20 cellular contexts compared by ENCODE assay signal in the genomic region with DNA sequence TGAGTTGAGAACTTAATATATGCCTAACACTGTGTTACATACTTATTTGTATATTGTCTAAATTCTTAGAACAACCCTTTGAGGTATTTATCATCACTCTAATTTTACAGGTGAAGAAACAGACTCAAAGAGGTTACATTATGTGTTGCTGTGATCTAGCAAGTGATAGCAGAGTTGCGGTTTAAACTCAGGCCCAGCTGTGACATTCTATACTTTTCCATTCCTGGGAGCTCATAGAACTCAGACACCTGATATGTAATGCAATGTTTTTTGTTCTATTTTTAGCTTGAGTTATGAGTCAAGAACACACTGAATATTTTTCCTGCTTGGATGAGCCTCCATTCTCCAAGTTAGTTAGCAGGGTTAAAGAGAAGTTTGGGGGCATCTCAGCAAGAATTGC.
DNase-seq lines count a peak whose midpoint lies in the region; ATAC-seq and TF ChIP-seq lines count a peak whose summit lies in the region.
"Had no signal": no experiment of that assay in that cellular context is flagged by ENCODE, and none has a peak within 500 bp of the region (broad histone marks: within the 10 kb centered on the region; RNA-seq: fewer than 3 reads in every experiment).

No MANE protein-coding gene starts in this region.

- no peaks in the 10 kb centered on the region for H3K9me3 Mint-ChIP-seq in CD4-positive, alpha-beta T cell

- H3K36me3 Mint-ChIP-seq in CD4-positive, alpha-beta T cell (ENCODE audit: low read depth) = no peaks in the 10 kb centered on the region
- H3K36me3 Mint-ChIP-seq: mesothelial cell of epicardium had no signal

- DNase-seq in COLO668 (lab: John Stamatoyannopoulos, UW; ENCODE audit: unreplicated experiment) = peak; percentile 45
- peak; percentile 32 for DNase-seq in HT1080 (ENCODE audit: low read depth)
- DNase-seq in kidney tubule cell (ENCODE audit: low spot score) = peak; percentile 44
- DNase-seq in CD4-positive, alpha-beta T cell = no peak
- no peak for DNase-seq in epidermal melanocyte (ENCODE audit: insufficient read length, low spot score)
- no peak for DNase-seq in foreskin melanocyte
- DNase-seq: activated CD4-positive, alpha-beta T cell treated with anti-CD3 and anti-CD28 coated beads for 1 hour; AML-193; NCI-H1694 treated with DMSO at 0.1 percent for 48 hours; NK-92 treated with Interleukin-12 subunit alpha and Interleukin-12 subunit beta, amount 100 ng/mL, for 24 hours; nucleus accumbens; sigmoid colon; stimulated activated CD4-positive, alpha-beta T cell treated with anti-CD3 and anti-CD28 coated beads, Interleukin-4, amount 100 ng/mL, for 24 hours; stimulated activated CD8-positive, alpha-beta memory T cell treated with anti-CD3 and anti-CD28 coated beads, Interleukin-4, amount 100 ng/mL, for 48 hours; testis had no signal

- no peak overlapping the region for H3K27ac Mint-ChIP-seq in CD4-positive, alpha-beta T cell

- intact Hi-C loops in CD4-positive, alpha-beta T cell (cut with DNase I, micrococcal nuclease) = no loop called here

- POLR2A ChIA-PET in CD4-positive, alpha-beta T cell (lab: Charles Lee) = no interaction called here

- no peaks in the 10 kb centered on the region for H3K9me3 ChIP-seq in CD4-positive, alpha-beta T cell (ENCODE audit: control insufficient read depth, low read length)
- H3K9me3 ChIP-seq: HAP-1, sigmoid colon, testis had no signal

- no peak overlapping the region for H3K4me3 Mint-ChIP-seq in CD4-positive, alpha-beta T cell
- H3K4me3 Mint-ChIP-seq: mesothelial cell of epicardium had no signal

- no peaks in the 10 kb centered on the region for H3K4me1 Mint-ChIP-seq in CD4-positive, alpha-beta T cell (ENCODE audit: low read depth)

- CTCF ChIA-PET in CD4-positive, alpha-beta T cell (lab: Charles Lee) = no interaction called here

- peaks cover 5% of the 10 kb centered on the region for H3K27me3 ChIP-seq in CD4-positive, alpha-beta T cell (ENCODE audit: control insufficient read depth, insufficient read depth, low read length)
- H3K27me3 ChIP-seq: sigmoid colon, testis had no signal

- peaks cover 17% of the 10 kb centered on the region for H3K27me3 Mint-ChIP-seq in CD4-positive, alpha-beta T cell

- TF ChIP-seq CTCF in CD4-positive, alpha-beta T cell (IDR thresholded peaks at IDR 0.05) = no peak

- ATAC-seq in SK-N-SH treated with all-trans-retinoic acid at 6 μM for 48 hours (peak; percentile 81), HG02885 (IDR thresholded peaks at IDR 0.05; ENCODE audit: poor library complexity, unreplicated experiment) (no peak)
- no peak for ATAC-seq in CD4-positive, alpha-beta T cell (ENCODE audit: poor library complexity)

- no peak overlapping the region for H3K27ac ChIP-seq in CD4-positive, alpha-beta T cell (ENCODE audit: low read depth, low read length)
- H3K27ac ChIP-seq: coronary artery, sigmoid colon, testis had no signal

TF ChIP-seq in SK-N-SH treated with all-trans-retinoic acid at 6 μM for 48 hours, 23 proteins besides CTCF, POLR2A, EP300 and RAD21:
- no peak for TF ChIP-seq ISL1 (CRISPR knock-in tag; IDR thresholded peaks at IDR 0.05)
- TF ChIP-seq, protein P1, sequence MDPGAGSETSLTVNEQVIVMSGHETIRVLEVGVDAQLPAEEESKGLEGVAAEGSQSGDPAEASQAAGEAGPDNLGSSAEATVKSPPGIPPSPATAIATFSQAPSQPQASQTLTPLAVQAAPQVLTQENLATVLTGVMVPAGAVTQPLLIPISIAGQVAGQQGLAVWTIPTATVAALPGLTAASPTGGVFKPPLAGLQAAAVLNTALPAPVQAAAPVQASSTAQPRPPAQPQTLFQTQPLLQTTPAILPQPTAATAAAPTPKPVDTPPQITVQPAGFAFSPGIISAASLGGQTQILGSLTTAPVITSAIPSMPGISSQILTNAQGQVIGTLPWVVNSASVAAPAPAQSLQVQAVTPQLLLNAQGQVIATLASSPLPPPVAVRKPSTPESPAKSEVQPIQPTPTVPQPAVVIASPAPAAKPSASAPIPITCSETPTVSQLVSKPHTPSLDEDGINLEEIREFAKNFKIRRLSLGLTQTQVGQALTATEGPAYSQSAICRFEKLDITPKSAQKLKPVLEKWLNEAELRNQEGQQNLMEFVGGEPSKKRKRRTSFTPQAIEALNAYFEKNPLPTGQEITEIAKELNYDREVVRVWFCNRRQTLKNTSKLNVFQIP (CRISPR knock-in tag; IDR thresholded peaks at IDR 0.05; ENCODE audit: borderline replicate concordance, low read depth) = no peak
- TF ChIP-seq ZNF8 (CRISPR knock-in tag; IDR thresholded peaks at IDR 0.05) = no peak
- TF ChIP-seq ZFP3 (CRISPR knock-in tag; IDR thresholded peaks at IDR 0.05) = no peak
- TF ChIP-seq ESRRG (CRISPR knock-in tag; IDR thresholded peaks at IDR 0.05) = no peak
- TF ChIP-seq TCF4 (CRISPR knock-in tag; IDR thresholded peaks at IDR 0.05; ENCODE audit: borderline replicate concordance) = no peak
- TF ChIP-seq, protein P2, sequence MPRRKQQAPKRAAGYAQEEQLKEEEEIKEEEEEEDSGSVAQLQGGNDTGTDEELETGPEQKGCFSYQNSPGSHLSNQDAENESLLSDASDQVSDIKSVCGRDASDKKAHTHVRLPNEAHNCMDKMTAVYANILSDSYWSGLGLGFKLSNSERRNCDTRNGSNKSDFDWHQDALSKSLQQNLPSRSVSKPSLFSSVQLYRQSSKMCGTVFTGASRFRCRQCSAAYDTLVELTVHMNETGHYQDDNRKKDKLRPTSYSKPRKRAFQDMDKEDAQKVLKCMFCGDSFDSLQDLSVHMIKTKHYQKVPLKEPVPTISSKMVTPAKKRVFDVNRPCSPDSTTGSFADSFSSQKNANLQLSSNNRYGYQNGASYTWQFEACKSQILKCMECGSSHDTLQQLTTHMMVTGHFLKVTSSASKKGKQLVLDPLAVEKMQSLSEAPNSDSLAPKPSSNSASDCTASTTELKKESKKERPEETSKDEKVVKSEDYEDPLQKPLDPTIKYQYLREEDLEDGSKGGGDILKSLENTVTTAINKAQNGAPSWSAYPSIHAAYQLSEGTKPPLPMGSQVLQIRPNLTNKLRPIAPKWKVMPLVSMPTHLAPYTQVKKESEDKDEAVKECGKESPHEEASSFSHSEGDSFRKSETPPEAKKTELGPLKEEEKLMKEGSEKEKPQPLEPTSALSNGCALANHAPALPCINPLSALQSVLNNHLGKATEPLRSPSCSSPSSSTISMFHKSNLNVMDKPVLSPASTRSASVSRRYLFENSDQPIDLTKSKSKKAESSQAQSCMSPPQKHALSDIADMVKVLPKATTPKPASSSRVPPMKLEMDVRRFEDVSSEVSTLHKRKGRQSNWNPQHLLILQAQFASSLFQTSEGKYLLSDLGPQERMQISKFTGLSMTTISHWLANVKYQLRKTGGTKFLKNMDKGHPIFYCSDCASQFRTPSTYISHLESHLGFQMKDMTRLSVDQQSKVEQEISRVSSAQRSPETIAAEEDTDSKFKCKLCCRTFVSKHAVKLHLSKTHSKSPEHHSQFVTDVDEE (CRISPR knock-in tag; IDR thresholded peaks at IDR 0.05) = no peak
- TF ChIP-seq BACH2 (CRISPR knock-in tag; IDR thresholded peaks at IDR 0.05; ENCODE audit: borderline replicate concordance) = no peak
- no peak for TF ChIP-seq ARNTL (CRISPR knock-in tag; IDR thresholded peaks at IDR 0.05; ENCODE audit: borderline replicate concordance, low read depth)
- no peak for TF ChIP-seq CSRNP3 (CRISPR knock-in tag; IDR thresholded peaks at IDR 0.05)
- no peak for TF ChIP-seq RARB (CRISPR knock-in tag; IDR thresholded peaks at IDR 0.05)
- TF ChIP-seq ZFP30 (CRISPR knock-in tag; IDR thresholded peaks at IDR 0.05) = no peak
- TF ChIP-seq ZC3H10 (CRISPR knock-in tag; IDR thresholded peaks at IDR 0.05) = no peak
- no peak for TF ChIP-seq ZNF565 (CRISPR knock-in tag; conservative IDR thresholded peaks at IDR 0.05; ENCODE audit: low read depth)
- TF ChIP-seq, protein P3, sequence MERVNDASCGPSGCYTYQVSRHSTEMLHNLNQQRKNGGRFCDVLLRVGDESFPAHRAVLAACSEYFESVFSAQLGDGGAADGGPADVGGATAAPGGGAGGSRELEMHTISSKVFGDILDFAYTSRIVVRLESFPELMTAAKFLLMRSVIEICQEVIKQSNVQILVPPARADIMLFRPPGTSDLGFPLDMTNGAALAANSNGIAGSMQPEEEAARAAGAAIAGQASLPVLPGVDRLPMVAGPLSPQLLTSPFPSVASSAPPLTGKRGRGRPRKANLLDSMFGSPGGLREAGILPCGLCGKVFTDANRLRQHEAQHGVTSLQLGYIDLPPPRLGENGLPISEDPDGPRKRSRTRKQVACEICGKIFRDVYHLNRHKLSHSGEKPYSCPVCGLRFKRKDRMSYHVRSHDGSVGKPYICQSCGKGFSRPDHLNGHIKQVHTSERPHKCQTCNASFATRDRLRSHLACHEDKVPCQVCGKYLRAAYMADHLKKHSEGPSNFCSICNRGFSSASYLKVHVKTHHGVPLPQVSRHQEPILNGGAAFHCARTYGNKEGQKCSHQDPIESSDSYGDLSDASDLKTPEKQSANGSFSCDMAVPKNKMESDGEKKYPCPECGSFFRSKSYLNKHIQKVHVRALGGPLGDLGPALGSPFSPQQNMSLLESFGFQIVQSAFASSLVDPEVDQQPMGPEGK (CRISPR knock-in tag; IDR thresholded peaks at IDR 0.05; ENCODE audit: borderline replicate concordance) = no peak
- TF ChIP-seq OSR1 (CRISPR knock-in tag; IDR thresholded peaks at IDR 0.05) = no peak
- TF ChIP-seq ZNF70 (CRISPR knock-in tag; IDR thresholded peaks at IDR 0.05) = no peak

Comparison
In these comparisons a context has a peak if more than half of its experiments do, and no peak if none do; other contexts are left out.
1. DNase-seq: peak in COLO668 (single experiment), HT1080 (single experiment) and kidney tubule cell (single experiment); none in CD4-positive, alpha-beta T cell (0 of 10), epidermal melanocyte (single experiment) and foreskin melanocyte (single experiment).